In genomic region chr18:56381151-56381550, GRCh38 we compare ENCODE assay signal across 30 cellular contexts.
"Had no signal": no experiment of that assay in that cellular context is flagged by ENCODE, and none has a peak within 500 bp of the region (broad histone marks: within the 10 kb centered on the region; RNA-seq: fewer than 3 reads in every experiment).

No MANE protein-coding gene starts in this region.

- H3K4me3 Mint-ChIP-seq: activated CD4-positive, alpha-beta memory T cell treated with anti-CD3 and anti-CD28 coated beads, Interleukin-2, amount 10 ng/mL, durations not matched to agents 7 days and 5 days; activated CD4-positive, alpha-beta T cell treated with anti-CD3 and anti-CD28 coated beads, Interleukin-2, amount 10 ng/mL, durations not matched to agents 7 days and 5 days; activated naive CD4-positive, alpha-beta T cell treated with anti-CD3 and anti-CD28 coated beads, Interleukin-2, amount 10 ng/mL, durations not matched to agents 7 days and 5 days; activated naive CD8-positive, alpha-beta T cell treated with anti-CD3 and anti-CD28 coated beads, Interleukin-2, amount 10 ng/mL, durations not matched to agents 7 days and 5 days; activated T-cell treated with anti-CD3 and anti-CD28 coated beads, Interleukin-2, amount 50 U/mL, for 24 hours; activated T-cell treated with anti-CD3 and anti-CD28 coated beads, Interleukin-2, amount 50 U/mL, for 72 hours; brain; central memory CD8-positive, alpha-beta T cell; dendritic cell treated with granulocyte-macrophage colony-stimulating factor and Interleukin-4, amounts not matched to agents 40 ng/mL and 50 ng/mL, for 4 days; endodermal cell had no signal

- H3K27me3 ChIP-seq: ascending aorta, breast epithelium, cardiac muscle cell, dorsolateral prefrontal cortex, gastroesophageal sphincter, heart right ventricle, hepatocyte had no signal

- H2AFZ ChIP-seq: hepatocyte had no signal

- H3K27me3 Mint-ChIP-seq: activated CD4-positive, alpha-beta memory T cell treated with anti-CD3 and anti-CD28 coated beads, Interleukin-2, amount 10 ng/mL, durations not matched to agents 7 days and 5 days; activated CD4-positive, alpha-beta T cell treated with anti-CD3 and anti-CD28 coated beads, Interleukin-2, amount 10 ng/mL, durations not matched to agents 7 days and 5 days; activated naive CD4-positive, alpha-beta T cell treated with anti-CD3 and anti-CD28 coated beads, Interleukin-2, amount 10 ng/mL, durations not matched to agents 7 days and 5 days; activated naive CD8-positive, alpha-beta T cell treated with anti-CD3 and anti-CD28 coated beads, Interleukin-2, amount 10 ng/mL, durations not matched to agents 7 days and 5 days; activated T-cell treated with anti-CD3 and anti-CD28 coated beads, Interleukin-2, amount 50 U/mL, for 24 hours; central memory CD8-positive, alpha-beta T cell; dendritic cell treated with granulocyte-macrophage colony-stimulating factor and Interleukin-4, amounts not matched to agents 40 ng/mL and 50 ng/mL, for 4 days had no signal

- H3K4me2 ChIP-seq: hepatocyte had no signal

- H3K27ac Mint-ChIP-seq: activated CD4-positive, alpha-beta memory T cell treated with anti-CD3 and anti-CD28 coated beads, Interleukin-2, amount 10 ng/mL, durations not matched to agents 7 days and 5 days; activated CD4-positive, alpha-beta T cell treated with anti-CD3 and anti-CD28 coated beads, Interleukin-2, amount 10 ng/mL, durations not matched to agents 7 days and 5 days; activated naive CD4-positive, alpha-beta T cell treated with anti-CD3 and anti-CD28 coated beads, Interleukin-2, amount 10 ng/mL, durations not matched to agents 7 days and 5 days; activated naive CD4-positive, alpha-beta T cell treated with anti-CD3 and anti-CD28 coated beads, Interleukin-2, amount 50 U/mL, for 72 hours; activated naive CD8-positive, alpha-beta T cell treated with anti-CD3 and anti-CD28 coated beads, Interleukin-2, amount 10 ng/mL, durations not matched to agents 7 days and 5 days; activated T-cell treated with anti-CD3 and anti-CD28 coated beads, Interleukin-2, amount 50 U/mL, for 24 hours; activated T-cell treated with anti-CD3 and anti-CD28 coated beads, Interleukin-2, amount 50 U/mL, for 72 hours; dendritic cell treated with granulocyte-macrophage colony-stimulating factor and Interleukin-4, amounts not matched to agents 40 ng/mL and 50 ng/mL, for 4 days; endodermal cell had no signal

- ATAC-seq: activated naive CD4-positive, alpha-beta T cell treated with anti-CD3 and anti-CD28 coated beads, Interleukin-2, amount 50 U/mL, for 72 hours; activated T-cell treated with anti-CD3 and anti-CD28 coated beads, Interleukin-2, amount 50 U/mL, for 72 hours; esophagus mucosa; gastroesophageal sphincter had no signal

- H3K79me2 ChIP-seq: hepatocyte had no signal

- H3K36me3 Mint-ChIP-seq: activated naive CD4-positive, alpha-beta T cell treated with anti-CD3 and anti-CD28 coated beads, Interleukin-2, amount 10 ng/mL, durations not matched to agents 7 days and 5 days; activated naive CD4-positive, alpha-beta T cell treated with anti-CD3 and anti-CD28 coated beads, Interleukin-2, amount 50 U/mL, for 72 hours; activated naive CD8-positive, alpha-beta T cell treated with anti-CD3 and anti-CD28 coated beads, Interleukin-2, amount 10 ng/mL, durations not matched to agents 7 days and 5 days; brain had no signal

- H3K36me3 ChIP-seq: ascending aorta, breast epithelium, cardiac muscle cell, gastroesophageal sphincter, heart right ventricle had no signal

- H3K9me3 Mint-ChIP-seq: activated CD4-positive, alpha-beta memory T cell treated with anti-CD3 and anti-CD28 coated beads, Interleukin-2, amount 10 ng/mL, durations not matched to agents 7 days and 5 days; activated CD4-positive, alpha-beta T cell treated with anti-CD3 and anti-CD28 coated beads, Interleukin-2, amount 10 ng/mL, durations not matched to agents 7 days and 5 days; activated naive CD4-positive, alpha-beta T cell treated with anti-CD3 and anti-CD28 coated beads, Interleukin-2, amount 10 ng/mL, durations not matched to agents 7 days and 5 days; activated naive CD8-positive, alpha-beta T cell treated with anti-CD3 and anti-CD28 coated beads, Interleukin-2, amount 10 ng/mL, durations not matched to agents 7 days and 5 days; activated T-cell treated with anti-CD3 and anti-CD28 coated beads, Interleukin-2, amount 50 U/mL, for 72 hours; dendritic cell treated with granulocyte-macrophage colony-stimulating factor and Interleukin-4, amounts not matched to agents 40 ng/mL and 50 ng/mL, for 4 days; endodermal cell had no signal

- H3K4me3 ChIP-seq: ascending aorta, breast epithelium, cardiac muscle cell, coronary artery, dorsolateral prefrontal cortex, gastroesophageal sphincter, heart right ventricle, hepatocyte had no signal

- H3K9me3 ChIP-seq: ascending aorta, breast epithelium, gastroesophageal sphincter, heart right ventricle had no signal

- H3K4me1 ChIP-seq: ascending aorta, breast epithelium had no signal

- H3K4me1 Mint-ChIP-seq: activated CD4-positive, alpha-beta memory T cell treated with anti-CD3 and anti-CD28 coated beads, Interleukin-2, amount 10 ng/mL, durations not matched to agents 7 days and 5 days; activated CD4-positive, alpha-beta T cell treated with anti-CD3 and anti-CD28 coated beads, Interleukin-2, amount 10 ng/mL, durations not matched to agents 7 days and 5 days; activated naive CD4-positive, alpha-beta T cell treated with anti-CD3 and anti-CD28 coated beads, Interleukin-2, amount 10 ng/mL, durations not matched to agents 7 days and 5 days; central memory CD8-positive, alpha-beta T cell; endodermal cell had no signal

- DNase-seq: activated CD4-positive, alpha-beta memory T cell treated with anti-CD3 and anti-CD28 coated beads, Interleukin-2, amount 10 ng/mL, durations not matched to agents 7 days and 5 days; activated CD4-positive, alpha-beta T cell treated with anti-CD3 and anti-CD28 coated beads for 1 hour; activated CD4-positive, alpha-beta T cell treated with anti-CD3 and anti-CD28 coated beads for 4 hours; activated CD4-positive, alpha-beta T cell treated with anti-CD3 and anti-CD28 coated beads, Interleukin-2, amount 10 ng/mL, durations not matched to agents 7 days and 5 days; activated CD4-positive, alpha-beta T cell treated with anti-CD3 and anti-CD28 coated beads, Interleukin-2, amount 50 U/mL, for 4 hours; activated CD4-positive, CD25-positive, alpha-beta regulatory T cell; activated CD8-positive, alpha-beta memory T cell treated with anti-CD3 and anti-CD28 coated beads, Interleukin-2, amount 50 U/mL, for 48 hours; activated gamma-delta T cell; activated naive CD4-positive, alpha-beta T cell; activated naive CD4-positive, alpha-beta T cell treated with anti-CD3 and anti-CD28 coated beads, Interleukin-2, amount 10 ng/mL, durations not matched to agents 7 days and 5 days; activated naive CD8-positive, alpha-beta T cell treated with anti-CD3 and anti-CD28 coated beads, Interleukin-2, amount 10 ng/mL, durations not matched to agents 7 days and 5 days; activated T-cell treated with anti-CD3 and anti-CD28 coated beads for 4 hours; activated T-cell treated with anti-CD3 and anti-CD28 coated beads, Interleukin-2, amount 50 U/mL, for 24 hours; activated T-cell treated with anti-CD3 and anti-CD28 coated beads, Interleukin-2, amount 50 U/mL, for 72 hours; dorsolateral prefrontal cortex; effector memory CD4-positive, alpha-beta T cell; endodermal cell; foreskin melanocyte; heart right ventricle had no signal

- H3K27ac ChIP-seq: ascending aorta, breast epithelium, cardiac muscle cell, coronary artery, gastroesophageal sphincter, heart right ventricle, hepatocyte had no signal
